8 cellular contexts compared by ENCODE assay signal in genomic region chr3:58432905-58433304, GRCh38. TPM values are rescaled to one million over a fixed set of nuclear protein-coding genes. Genes with fewer than 3 reads are reported as not detected.
DNase-seq lines count a peak whose midpoint lies in the region; ATAC-seq and TF ChIP-seq lines count a peak whose summit lies in the region.

No MANE protein-coding gene starts in this region.

- peaks cover 39% of the 10 kb centered on the region for H3K36me3 Mint-ChIP-seq in nephron progenitor cell (ENCODE audit: low read depth)

- H3K9ac ChIP-seq in BLaER1 (peak overlapping the region; percentile 95), MM.1S (ENCODE audit: low read length) (peak overlapping the region; percentile 88)

- no peaks in the 10 kb centered on the region for H3F3A ChIP-seq in MM.1S (ENCODE audit: insufficient read depth, low read length)

- DNase-seq in MM.1S (no peak), nephron progenitor cell (no peak), ACHN (no peak), NCI-H510A treated with DMSO at 0.1 percent for 48 hours (lab: John Stamatoyannopoulos, UW) (no peak), SKM-1 (lab: John Stamatoyannopoulos, UW; ENCODE audit: unreplicated experiment) (no peak)

- TF ChIP-seq CTCF in MM.1S (IDR thresholded peaks at IDR 0.05; ENCODE audit: low read length), result no peak
- no peak for TF ChIP-seq CTCF in nephron progenitor cell (IDR thresholded peaks at IDR 0.05)

- H3K9me3 Mint-ChIP-seq in nephron progenitor cell, result no peaks in the 10 kb centered on the region

- peaks cover 52% of the 10 kb centered on the region for H3K4me1 Mint-ChIP-seq in nephron progenitor cell

- H3K27me3 Mint-ChIP-seq in nephron progenitor cell (ENCODE audit: low read depth, poor library complexity), result peaks cover 4% of the 10 kb centered on the region

- peak overlapping the region; percentile 85 for H3K4me2 ChIP-seq in BLaER1
- H3K4me2 ChIP-seq in MM.1S (ENCODE audit: low read depth, low read length), result peak overlapping the region; percentile 96

- in situ Hi-C loops in ACHN (cut with HindIII; ENCODE audit: low pct_ligation_motif_present, low pct_unique_long_range_greater_than_20kb, low sequenced_read_pairs), result no loop called here

- H3K36me3 ChIP-seq in BLaER1 (peaks cover 42% of the 10 kb centered on the region), MM.1S (replicated peaks; ENCODE audit: insufficient read depth, low read length) (peaks cover 4% of the 10 kb centered on the region; the same call in 1 of the 2 replicates), ectodermal cell (ENCODE audit: control insufficient read depth, insufficient read depth, low read length) (peaks cover 43% of the 10 kb centered on the region)

- H3K27ac ChIP-seq in BLaER1 (peak overlapping the region; percentile 92), MM.1S (ENCODE audit: low read length) (no peak overlapping the region; the same call in 1 of the 2 replicates), ectodermal cell (ENCODE audit: insufficient read depth, low read depth, low read length, poor library complexity, severe bottlenecking) (no peak overlapping the region)

- H3K4me3 Mint-ChIP-seq in nephron progenitor cell, result peak overlapping the region; percentile 95

- H3K79me2 ChIP-seq in MM.1S (ENCODE audit: low read length), result peaks cover 20% of the 10 kb centered on the region

- no peak for ATAC-seq in GM19324 (IDR thresholded peaks at IDR 0.05; ENCODE audit: low FRiP score, unreplicated experiment)

- H3K4me3 ChIP-seq in BLaER1, result peak overlapping the region; percentile 89
- H3K4me3 ChIP-seq in MM.1S (ENCODE audit: low read length), result peak overlapping the region; percentile 95
- H3K4me3 ChIP-seq in ectodermal cell (ENCODE audit: insufficient read depth, low read depth, low read length), result peak overlapping the region; percentile 93

- H4K20me1 ChIP-seq in BLaER1 (peaks cover 19% of the 10 kb centered on the region), MM.1S (ENCODE audit: insufficient read depth, low read length) (no peaks in the 10 kb centered on the region)

- H3K27me3 ChIP-seq in BLaER1 (no peaks in the 10 kb centered on the region), MM.1S (replicated peaks; ENCODE audit: insufficient read depth, low read length) (no peaks in the 10 kb centered on the region), ectodermal cell (ENCODE audit: control insufficient read depth, insufficient read depth, low read length, poor library complexity, severe bottlenecking) (no peaks in the 10 kb centered on the region)

- no peaks in the 10 kb centered on the region for H3K9me3 ChIP-seq in BLaER1
- H3K9me3 ChIP-seq in MM.1S (replicated peaks; ENCODE audit: insufficient read depth, low read length), result no peaks in the 10 kb centered on the region
- H3K9me3 ChIP-seq in ectodermal cell (ENCODE audit: control insufficient read depth, low read length), result no peaks in the 10 kb centered on the region

- no peaks in the 10 kb centered on the region for H3K9me2 ChIP-seq in MM.1S (replicated peaks; ENCODE audit: insufficient read depth, low read length)

- peak overlapping the region; percentile 93 for H2AFZ ChIP-seq in MM.1S (ENCODE audit: low read length)

- peak overlapping the region; percentile 90 for H3K27ac Mint-ChIP-seq in nephron progenitor cell

- WGBS in ectodermal cell, 2 experiments, result 72 to 81% methylated on average over 6 of the region's 6 CpGs

- peaks cover 34% of the 10 kb centered on the region for H3K4me1 ChIP-seq in BLaER1
- H3K4me1 ChIP-seq in MM.1S (ENCODE audit: low read length), result peaks cover 5% of the 10 kb centered on the region
- H3K4me1 ChIP-seq in ectodermal cell (ENCODE audit: control insufficient read depth, insufficient read depth, low read length), result peaks cover 15% of the 10 kb centered on the region

RNA-seq across cellular contexts. Expression of gene PDHB, which starts 0.7 kb away (rescaled TPM):
- 92.3 TPM for polyA plus RNA-seq in ectodermal cell (2013, experiment 1 of 4)
- 102 TPM for polyA plus RNA-seq in ectodermal cell (2013, experiment 2 of 4)
- polyA plus RNA-seq in ectodermal cell (2013, experiment 3 of 4), result 78.8 TPM
- 88.8 TPM for polyA plus RNA-seq in ectodermal cell (2013, experiment 4 of 4)

RNA-seq across cellular contexts. Expression of gene KCTD6, which starts 59.0 kb away (rescaled TPM):
- 44.9 TPM for polyA plus RNA-seq in ectodermal cell (2013, experiment 1 of 4)
- 42.7 TPM for polyA plus RNA-seq in ectodermal cell (2013, experiment 2 of 4)
- polyA plus RNA-seq in ectodermal cell (2013, experiment 3 of 4), result 38.1 TPM
- 38.1 TPM for polyA plus RNA-seq in ectodermal cell (2013, experiment 4 of 4)
